1 cellular context compared by ENCODE assay signal in genomic region chr21:27703806-27704205, GRCh38.
TF ChIP-seq lines count a peak whose summit lies in the region.

No MANE protein-coding gene starts in this region.

TF ChIP-seq in WTC11, 78 proteins besides CTCF, POLR2A, EP300 and RAD21 (continued from another document):
- TF ChIP-seq ZNF416 (CRISPR knock-in tag; IDR thresholded peaks at IDR 0.05) (no peak), HMGA2 (CRISPR knock-in tag; IDR thresholded peaks at IDR 0.05) (no peak)
